ENCODE assay signal across 13 cellular contexts in genomic region chr6:130778946-130779657, GRCh38. TPM values are rescaled to one million over a fixed set of nuclear protein-coding genes. Genes with fewer than 3 reads are reported as not detected.
DNase-seq lines count a peak whose midpoint lies in the region; ATAC-seq, FAIRE-seq and TF ChIP-seq lines count a peak whose summit lies in the region.
"Had no signal": no experiment of that assay in that cellular context is flagged by ENCODE, and none has a peak within 500 bp of the region (broad histone marks: within the 10 kb centered on the region; RNA-seq: fewer than 3 reads in every experiment).

No MANE protein-coding gene starts in this region.

- no peak for FAIRE-seq in RCC 7860 (lab: Jason Lieb, UNC)

- TF ChIP-seq CTCF in chondrocyte (IDR thresholded peaks at IDR 0.05), result no peak

- H3K27me3 Mint-ChIP-seq in chondrocyte (ENCODE audit: low read depth), result no peaks in the 10 kb centered on the region
- H3K27me3 Mint-ChIP-seq in activated T-helper 1 cell treated with anti-CD3 and anti-CD28 coated beads, Interleukin-12 subunit alpha, Interleukin-12 subunit beta, Interleukin-2, Interleukin-4 antibody, amounts not matched to agents 30 ng/mL and 10 ng/mL and 1 ng/mL, durations not matched to agents 14 hours and 24 hours and 36 hours (ENCODE audit: insufficient read depth), result no peaks in the 10 kb centered on the region

- peaks cover 2% of the 10 kb centered on the region for H3K36me3 Mint-ChIP-seq in chondrocyte (ENCODE audit: low read depth)
- no peaks in the 10 kb centered on the region for H3K36me3 Mint-ChIP-seq in activated T-helper 1 cell treated with anti-CD3 and anti-CD28 coated beads, Interleukin-12 subunit alpha, Interleukin-12 subunit beta, Interleukin-2, Interleukin-4 antibody, amounts not matched to agents 30 ng/mL and 10 ng/mL and 1 ng/mL, durations not matched to agents 14 hours and 24 hours and 36 hours (ENCODE audit: low read depth)
- H3K36me3 Mint-ChIP-seq: memory B cell had no signal

- peaks cover 8% of the 10 kb centered on the region for H3K9me3 Mint-ChIP-seq in chondrocyte (ENCODE audit: low read depth)
- peaks cover 8% of the 10 kb centered on the region for H3K9me3 Mint-ChIP-seq in activated T-helper 1 cell treated with anti-CD3 and anti-CD28 coated beads, Interleukin-12 subunit alpha, Interleukin-12 subunit beta, Interleukin-2, Interleukin-4 antibody, amounts not matched to agents 30 ng/mL and 10 ng/mL and 1 ng/mL, durations not matched to agents 14 hours and 24 hours and 36 hours
- H3K9me3 Mint-ChIP-seq: memory B cell had no signal

- H3K4me3 Mint-ChIP-seq in chondrocyte (ENCODE audit: unreplicated experiment), result no peak overlapping the region
- no peak overlapping the region for H3K4me3 Mint-ChIP-seq in activated T-helper 1 cell treated with anti-CD3 and anti-CD28 coated beads, Interleukin-12 subunit alpha, Interleukin-12 subunit beta, Interleukin-2, Interleukin-4 antibody, amounts not matched to agents 30 ng/mL and 10 ng/mL and 1 ng/mL, durations not matched to agents 14 hours and 24 hours and 36 hours
- H3K4me3 Mint-ChIP-seq: memory B cell had no signal

- H3K4me1 Mint-ChIP-seq in chondrocyte (ENCODE audit: low read depth), result peaks cover 34% of the 10 kb centered on the region
- H3K4me1 Mint-ChIP-seq in activated T-helper 1 cell treated with anti-CD3 and anti-CD28 coated beads, Interleukin-12 subunit alpha, Interleukin-12 subunit beta, Interleukin-2, Interleukin-4 antibody, amounts not matched to agents 30 ng/mL and 10 ng/mL and 1 ng/mL, durations not matched to agents 14 hours and 24 hours and 36 hours (ENCODE audit: low read depth), result peaks cover 29% of the 10 kb centered on the region

- no peak for ATAC-seq in HG03039 (IDR thresholded peaks at IDR 0.05; ENCODE audit: unreplicated experiment)
- ATAC-seq in HG03159 (IDR thresholded peaks at IDR 0.05; ENCODE audit: unreplicated experiment), result no peak

- DNase-seq in Daoy (ENCODE audit: low read depth), result peak; percentile 22
- peak; percentile 81 for DNase-seq in M059J (ENCODE audit: low read depth)
- DNase-seq in chondrocyte (ENCODE audit: low spot score), result no peak
- peak; percentile 57 for DNase-seq in non-pigmented ciliary epithelial cell (ENCODE audit: low read depth)
- no peak for DNase-seq in activated T-helper 1 cell treated with anti-CD3 and anti-CD28 coated beads, Interleukin-12 subunit alpha, Interleukin-12 subunit beta, Interleukin-2, Interleukin-4 antibody, amounts not matched to agents 30 ng/mL and 10 ng/mL and 1 ng/mL, durations not matched to agents 14 hours and 24 hours and 36 hours (ENCODE audit: low spot score)
- DNase-seq in RCC 7860 (ENCODE audit: low spot score), result no peak
- DNase-seq: GDM1, NCI-H2171 had no signal

- intact Hi-C loops in activated T-helper 1 cell treated with anti-CD3 and anti-CD28 coated beads, Interleukin-12 subunit alpha, Interleukin-12 subunit beta, Interleukin-2, Interleukin-4 antibody, amounts not matched to agents 30 ng/mL and 10 ng/mL and 1 ng/mL, durations not matched to agents 14 hours and 24 hours and 36 hours (cut with micrococcal nuclease), result no loop called here

- H3K27ac Mint-ChIP-seq in chondrocyte (ENCODE audit: unreplicated experiment), result peak overlapping the region; percentile 50
- no peak overlapping the region for H3K27ac Mint-ChIP-seq in activated T-helper 1 cell treated with anti-CD3 and anti-CD28 coated beads, Interleukin-12 subunit alpha, Interleukin-12 subunit beta, Interleukin-2, Interleukin-4 antibody, amounts not matched to agents 30 ng/mL and 10 ng/mL and 1 ng/mL, durations not matched to agents 14 hours and 24 hours and 36 hours
- H3K27ac Mint-ChIP-seq: memory B cell had no signal

RNA-seq across cellular contexts. Expression of gene SMLR1, which starts 48.1 kb away (rescaled TPM):
- total RNA-seq in Daoy (2014; rRNA removed; shearing (Covaris generic)), result not detected in 2 replicates
- total RNA-seq in M059J (2014; rRNA removed; shearing (Covaris generic)), result not detected in 2 replicates
- total RNA-seq in chondrocyte, result not detected in 3 replicates
- not detected in 2 replicates for total RNA-seq in activated T-helper 1 cell treated with anti-CD3 and anti-CD28 coated beads, Interleukin-12 subunit alpha, Interleukin-12 subunit beta, Interleukin-2, Interleukin-4 antibody, amounts not matched to agents 30 ng/mL and 10 ng/mL and 1 ng/mL, durations not matched to agents 14 hours and 24 hours and 36 hours
- total RNA-seq: esophagus muscularis mucosa, SJSA1 had no signal

Comparison
In these comparisons a context has a peak if more than half of its experiments do, and no peak if none do; other contexts are left out.
1. DNase-seq: peak in Daoy (single experiment), M059J (single experiment) and non-pigmented ciliary epithelial cell (single experiment); none in chondrocyte (single experiment), activated T-helper 1 cell treated with anti-CD3 and anti-CD28 coated beads, Interleukin-12 subunit alpha, Interleukin-12 subunit beta, Interleukin-2, Interleukin-4 antibody, amounts not matched to agents 30 ng/mL and 10 ng/mL and 1 ng/mL, durations not matched to agents 14 hours and 24 hours and 36 hours (single experiment) and RCC 7860 (single experiment).